ENCODE assay signal across 1 cellular context in the genomic region with DNA sequence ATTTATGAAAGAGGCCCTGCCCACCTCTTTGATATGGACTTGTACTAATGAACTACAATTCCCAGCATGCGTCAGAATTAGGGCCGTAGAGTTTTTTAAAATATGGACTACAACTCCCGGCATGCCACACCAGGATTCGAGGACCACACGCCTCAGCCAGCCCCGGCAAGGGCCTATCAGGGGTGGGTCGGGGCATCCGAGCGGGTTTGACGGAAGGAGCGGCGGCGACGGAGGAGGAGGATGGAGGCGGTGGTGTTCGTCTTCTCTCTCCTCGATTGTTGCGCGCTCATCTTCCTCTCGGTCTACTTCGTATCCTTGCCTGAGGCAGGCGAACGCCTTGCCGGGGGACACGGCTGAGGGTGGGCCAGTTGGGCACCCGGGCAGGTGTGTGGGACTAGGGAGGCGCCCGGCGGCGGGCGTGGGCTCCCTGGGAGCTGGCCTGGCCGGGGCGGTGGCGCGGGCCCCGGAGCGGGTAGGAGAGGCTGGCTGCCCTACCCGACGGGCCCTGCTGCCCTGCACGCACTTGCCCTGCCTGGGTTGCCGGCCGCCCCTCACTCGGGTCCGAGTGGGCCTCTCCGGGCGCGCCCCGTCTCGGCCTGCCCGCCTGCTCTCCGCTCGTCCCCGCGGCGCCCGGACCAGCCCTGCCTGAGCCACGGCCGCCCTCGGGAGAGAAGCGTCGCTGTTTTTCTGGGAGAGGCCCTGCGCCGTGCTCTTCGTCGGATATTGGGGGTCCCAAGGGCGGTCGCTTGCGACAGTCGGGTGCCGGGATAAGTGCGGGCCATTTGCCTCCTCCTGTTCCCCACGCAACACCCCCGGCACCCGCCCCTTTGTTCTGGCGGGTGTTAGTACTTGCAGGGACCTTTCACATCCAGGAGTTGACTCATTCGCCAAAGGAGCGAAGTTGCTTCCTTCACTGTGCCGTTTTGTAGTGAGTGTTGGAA.
TF ChIP-seq lines count a peak whose summit lies in the region.

A gene (plus strand): TSS at position 195 of the 941 bp plus-strand sequence. CDS start 46 bp downstream, at position 241.

TF ChIP-seq in HepG2, 621 proteins besides CTCF, POLR2A, EP300 and RAD21 (continued from another document and continues in another):
- TF ChIP-seq, protein P1, sequence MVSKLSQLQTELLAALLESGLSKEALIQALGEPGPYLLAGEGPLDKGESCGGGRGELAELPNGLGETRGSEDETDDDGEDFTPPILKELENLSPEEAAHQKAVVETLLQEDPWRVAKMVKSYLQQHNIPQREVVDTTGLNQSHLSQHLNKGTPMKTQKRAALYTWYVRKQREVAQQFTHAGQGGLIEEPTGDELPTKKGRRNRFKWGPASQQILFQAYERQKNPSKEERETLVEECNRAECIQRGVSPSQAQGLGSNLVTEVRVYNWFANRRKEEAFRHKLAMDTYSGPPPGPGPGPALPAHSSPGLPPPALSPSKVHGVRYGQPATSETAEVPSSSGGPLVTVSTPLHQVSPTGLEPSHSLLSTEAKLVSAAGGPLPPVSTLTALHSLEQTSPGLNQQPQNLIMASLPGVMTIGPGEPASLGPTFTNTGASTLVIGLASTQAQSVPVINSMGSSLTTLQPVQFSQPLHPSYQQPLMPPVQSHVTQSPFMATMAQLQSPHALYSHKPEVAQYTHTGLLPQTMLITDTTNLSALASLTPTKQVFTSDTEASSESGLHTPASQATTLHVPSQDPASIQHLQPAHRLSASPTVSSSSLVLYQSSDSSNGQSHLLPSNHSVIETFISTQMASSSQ (IDR thresholded peaks at IDR 0.05; ENCODE audit: low read depth) = no peak
- TF ChIP-seq, protein P1 (CRISPR knock-in tag; IDR thresholded peaks at IDR 0.05; ENCODE audit: borderline replicate concordance) = no peak
- TF ChIP-seq MAFF (IDR thresholded peaks at IDR 0.05; ENCODE audit: low read depth, low read length) (no peak), SNAPC2 (CRISPR knock-in tag; IDR thresholded peaks at IDR 0.05) (no peak), ZZZ3 (CRISPR knock-in tag; IDR thresholded peaks at IDR 0.05; ENCODE audit: borderline replicate concordance) (no peak), FOSL1 (CRISPR knock-in tag; IDR thresholded peaks at IDR 0.05; ENCODE audit: borderline replicate concordance) (no peak), ZNF607 (CRISPR knock-in tag; IDR thresholded peaks at IDR 0.05; ENCODE audit: borderline replicate concordance) (0 out of 2 replicates have a peak, but pooled peaks have one; percentile 18), NFE2L1 (CRISPR knock-in tag; IDR thresholded peaks at IDR 0.05; ENCODE audit: borderline replicate concordance) (no peak), NCOR1 (IDR thresholded peaks at IDR 0.05; ENCODE audit: borderline replicate concordance, low read length) (no peak), JUND (CRISPR knock-in tag; IDR thresholded peaks at IDR 0.05) (no peak), TOPORS (CRISPR knock-in tag; IDR thresholded peaks at IDR 0.05) (no peak), ZSCAN30 (CRISPR knock-in tag; IDR thresholded peaks at IDR 0.05) (no peak), ZNF205 (CRISPR knock-in tag; IDR thresholded peaks at IDR 0.05) (no peak), MBD4 (IDR thresholded peaks at IDR 0.05; ENCODE audit: borderline replicate concordance, low read length) (no peak), TAF15 (IDR thresholded peaks at IDR 0.05; ENCODE audit: low read depth, low read length, poor library complexity, severe bottlenecking) (no peak), TGIF2 (CRISPR knock-in tag; IDR thresholded peaks at IDR 0.05) (peak; percentile 46; the same call in 1 of the 2 replicates), HDAC2 (CRISPR knock-in tag; IDR thresholded peaks at IDR 0.05) (no peak), KMT2A (CRISPR knock-in tag; IDR thresholded peaks at IDR 0.05) (peak; percentile 70; the same call in 1 of the 2 replicates), NFE2 (CRISPR knock-in tag; IDR thresholded peaks at IDR 0.05) (no peak), ZNF329 (CRISPR knock-in tag; IDR thresholded peaks at IDR 0.05; ENCODE audit: low read depth) (no peak), KAT8 (CRISPR knock-in tag; IDR thresholded peaks at IDR 0.05) (peak; percentile 57), SYNCRIP (IDR thresholded peaks at IDR 0.05; ENCODE audit: insufficient read depth, low read depth, low read length) (no peak), PAF1 (CRISPR knock-in tag; IDR thresholded peaks at IDR 0.05) (no peak), ZNF496 (CRISPR knock-in tag; IDR thresholded peaks at IDR 0.05; ENCODE audit: insufficient replicate concordance) (no peak), ZNF251 (CRISPR knock-in tag; IDR thresholded peaks at IDR 0.05) (no peak), ZMAT3 (CRISPR knock-in tag; conservative IDR thresholded peaks at IDR 0.05) (no peak; the same call in 1 of the 2 replicates), ZNF790 (CRISPR knock-in tag; IDR thresholded peaks at IDR 0.05; ENCODE audit: borderline replicate concordance) (peak; percentile 57; the same call in 1 of the 2 replicates), ZNF121 (CRISPR knock-in tag; IDR thresholded peaks at IDR 0.05) (no peak), SIX4 (CRISPR knock-in tag; IDR thresholded peaks at IDR 0.05) (no peak), ARNTL (CRISPR knock-in tag; IDR thresholded peaks at IDR 0.05) (no peak; the same call in 1 of the 2 replicates), DPF2 (CRISPR knock-in tag; IDR thresholded peaks at IDR 0.05; ENCODE audit: borderline replicate concordance, low read depth) (no peak), ZNF431 (CRISPR knock-in tag; IDR thresholded peaks at IDR 0.05; ENCODE audit: borderline replicate concordance, low read depth) (no peak), RFX1 (IDR thresholded peaks at IDR 0.05) (no peak), FOSL2 (CRISPR knock-in tag; IDR thresholded peaks at IDR 0.05) (0 out of 2 replicates have a peak, but pooled peaks have one; percentile 45)
- TF ChIP-seq, protein P2, sequence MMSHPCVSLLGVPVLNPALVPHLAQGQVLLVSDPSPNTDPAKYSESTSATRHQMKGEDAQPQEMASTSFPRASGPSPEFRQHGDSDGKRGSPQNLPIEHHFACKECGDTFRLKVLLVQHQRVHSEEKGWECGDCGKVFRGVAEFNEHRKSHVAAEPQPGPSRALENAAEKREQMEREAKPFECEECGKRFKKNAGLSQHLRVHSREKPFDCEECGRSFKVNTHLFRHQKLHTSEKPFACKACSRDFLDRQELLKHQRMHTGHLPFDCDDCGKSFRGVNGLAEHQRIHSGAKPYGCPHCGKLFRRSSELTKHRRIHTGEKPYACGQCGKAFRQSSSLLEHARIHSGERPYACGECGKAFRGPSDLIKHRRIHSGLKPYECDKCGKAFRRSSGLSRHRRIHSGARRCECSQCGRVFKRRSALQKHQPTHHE (CRISPR knock-in tag; IDR thresholded peaks at IDR 0.05; ENCODE audit: borderline replicate concordance) = peak; percentile 54; the same call in 1 of the 2 replicates
- TF ChIP-seq, protein P3, sequence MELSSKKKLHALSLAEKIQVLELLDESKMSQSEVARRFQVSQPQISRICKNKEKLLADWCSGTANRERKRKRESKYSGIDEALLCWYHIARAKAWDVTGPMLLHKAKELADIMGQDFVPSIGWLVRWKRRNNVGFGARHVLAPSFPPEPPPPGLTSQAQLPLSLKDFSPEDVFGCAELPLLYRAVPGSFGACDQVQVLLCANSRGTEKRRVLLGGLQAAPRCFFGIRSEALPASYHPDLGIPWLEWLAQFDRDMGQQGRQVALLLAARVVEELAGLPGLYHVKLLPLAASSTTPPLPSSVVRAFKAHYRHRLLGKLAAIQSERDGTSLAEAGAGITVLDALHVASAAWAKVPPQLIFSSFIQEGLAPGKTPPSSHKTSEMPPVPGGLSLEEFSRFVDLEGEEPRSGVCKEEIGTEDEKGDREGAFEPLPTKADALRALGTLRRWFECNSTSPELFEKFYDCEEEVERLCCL (CRISPR knock-in tag; IDR thresholded peaks at IDR 0.05; ENCODE audit: borderline replicate concordance) = no peak
- TF ChIP-seq, protein P4, sequence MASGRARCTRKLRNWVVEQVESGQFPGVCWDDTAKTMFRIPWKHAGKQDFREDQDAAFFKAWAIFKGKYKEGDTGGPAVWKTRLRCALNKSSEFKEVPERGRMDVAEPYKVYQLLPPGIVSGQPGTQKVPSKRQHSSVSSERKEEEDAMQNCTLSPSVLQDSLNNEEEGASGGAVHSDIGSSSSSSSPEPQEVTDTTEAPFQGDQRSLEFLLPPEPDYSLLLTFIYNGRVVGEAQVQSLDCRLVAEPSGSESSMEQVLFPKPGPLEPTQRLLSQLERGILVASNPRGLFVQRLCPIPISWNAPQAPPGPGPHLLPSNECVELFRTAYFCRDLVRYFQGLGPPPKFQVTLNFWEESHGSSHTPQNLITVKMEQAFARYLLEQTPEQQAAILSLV (CRISPR knock-in tag; IDR thresholded peaks at IDR 0.05; ENCODE audit: borderline replicate concordance) = no peak
- TF ChIP-seq, protein P5, sequence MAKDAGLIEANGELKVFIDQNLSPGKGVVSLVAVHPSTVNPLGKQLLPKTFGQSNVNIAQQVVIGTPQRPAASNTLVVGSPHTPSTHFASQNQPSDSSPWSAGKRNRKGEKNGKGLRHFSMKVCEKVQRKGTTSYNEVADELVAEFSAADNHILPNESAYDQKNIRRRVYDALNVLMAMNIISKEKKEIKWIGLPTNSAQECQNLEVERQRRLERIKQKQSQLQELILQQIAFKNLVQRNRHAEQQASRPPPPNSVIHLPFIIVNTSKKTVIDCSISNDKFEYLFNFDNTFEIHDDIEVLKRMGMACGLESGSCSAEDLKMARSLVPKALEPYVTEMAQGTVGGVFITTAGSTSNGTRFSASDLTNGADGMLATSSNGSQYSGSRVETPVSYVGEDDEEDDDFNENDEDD (CRISPR knock-in tag; IDR thresholded peaks at IDR 0.05; ENCODE audit: borderline replicate concordance) = peak; percentile 52; the same call in 1 of the 2 replicates
- TF ChIP-seq, protein P6, sequence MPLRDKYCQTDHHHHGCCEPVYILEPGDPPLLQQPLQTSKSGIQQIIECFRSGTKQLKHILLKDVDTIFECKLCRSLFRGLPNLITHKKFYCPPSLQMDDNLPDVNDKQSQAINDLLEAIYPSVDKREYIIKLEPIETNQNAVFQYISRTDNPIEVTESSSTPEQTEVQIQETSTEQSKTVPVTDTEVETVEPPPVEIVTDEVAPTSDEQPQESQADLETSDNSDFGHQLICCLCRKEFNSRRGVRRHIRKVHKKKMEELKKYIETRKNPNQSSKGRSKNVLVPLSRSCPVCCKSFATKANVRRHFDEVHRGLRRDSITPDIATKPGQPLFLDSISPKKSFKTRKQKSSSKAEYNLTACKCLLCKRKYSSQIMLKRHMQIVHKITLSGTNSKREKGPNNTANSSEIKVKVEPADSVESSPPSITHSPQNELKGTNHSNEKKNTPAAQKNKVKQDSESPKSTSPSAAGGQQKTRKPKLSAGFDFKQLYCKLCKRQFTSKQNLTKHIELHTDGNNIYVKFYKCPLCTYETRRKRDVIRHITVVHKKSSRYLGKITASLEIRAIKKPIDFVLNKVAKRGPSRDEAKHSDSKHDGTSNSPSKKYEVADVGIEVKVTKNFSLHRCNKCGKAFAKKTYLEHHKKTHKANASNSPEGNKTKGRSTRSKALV (CRISPR knock-in tag; IDR thresholded peaks at IDR 0.05) = no peak
- TF ChIP-seq, protein P7, sequence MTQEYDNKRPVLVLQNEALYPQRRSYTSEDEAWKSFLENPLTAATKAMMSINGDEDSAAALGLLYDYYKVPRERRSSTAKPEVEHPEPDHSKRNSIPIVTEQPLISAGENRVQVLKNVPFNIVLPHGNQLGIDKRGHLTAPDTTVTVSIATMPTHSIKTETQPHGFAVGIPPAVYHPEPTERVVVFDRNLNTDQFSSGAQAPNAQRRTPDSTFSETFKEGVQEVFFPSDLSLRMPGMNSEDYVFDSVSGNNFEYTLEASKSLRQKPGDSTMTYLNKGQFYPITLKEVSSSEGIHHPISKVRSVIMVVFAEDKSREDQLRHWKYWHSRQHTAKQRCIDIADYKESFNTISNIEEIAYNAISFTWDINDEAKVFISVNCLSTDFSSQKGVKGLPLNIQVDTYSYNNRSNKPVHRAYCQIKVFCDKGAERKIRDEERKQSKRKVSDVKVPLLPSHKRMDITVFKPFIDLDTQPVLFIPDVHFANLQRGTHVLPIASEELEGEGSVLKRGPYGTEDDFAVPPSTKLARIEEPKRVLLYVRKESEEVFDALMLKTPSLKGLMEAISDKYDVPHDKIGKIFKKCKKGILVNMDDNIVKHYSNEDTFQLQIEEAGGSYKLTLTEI (CRISPR knock-in tag; conservative IDR thresholded peaks at IDR 0.05) = no peak
- TF ChIP-seq, protein P8, sequence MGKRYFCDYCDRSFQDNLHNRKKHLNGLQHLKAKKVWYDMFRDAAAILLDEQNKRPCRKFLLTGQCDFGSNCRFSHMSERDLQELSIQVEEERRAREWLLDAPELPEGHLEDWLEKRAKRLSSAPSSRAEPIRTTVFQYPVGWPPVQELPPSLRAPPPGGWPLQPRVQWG (CRISPR knock-in tag; IDR thresholded peaks at IDR 0.05; ENCODE audit: borderline replicate concordance, low read depth) = no peak
- TF ChIP-seq, protein P9, sequence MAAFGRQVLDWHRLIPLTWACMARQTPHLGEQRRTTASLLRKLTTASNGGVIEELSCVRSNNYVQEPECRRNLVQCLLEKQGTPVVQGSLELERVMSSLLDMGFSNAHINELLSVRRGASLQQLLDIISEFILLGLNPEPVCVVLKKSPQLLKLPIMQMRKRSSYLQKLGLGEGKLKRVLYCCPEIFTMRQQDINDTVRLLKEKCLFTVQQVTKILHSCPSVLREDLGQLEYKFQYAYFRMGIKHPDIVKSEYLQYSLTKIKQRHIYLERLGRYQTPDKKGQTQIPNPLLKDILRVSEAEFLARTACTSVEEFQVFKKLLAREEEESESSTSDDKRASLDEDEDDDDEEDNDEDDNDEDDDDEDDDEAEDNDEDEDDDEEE (CRISPR knock-in tag; IDR thresholded peaks at IDR 0.05) = peak; percentile 87; the same call in 1 of the 2 replicates
- TF ChIP-seq, protein P10, sequence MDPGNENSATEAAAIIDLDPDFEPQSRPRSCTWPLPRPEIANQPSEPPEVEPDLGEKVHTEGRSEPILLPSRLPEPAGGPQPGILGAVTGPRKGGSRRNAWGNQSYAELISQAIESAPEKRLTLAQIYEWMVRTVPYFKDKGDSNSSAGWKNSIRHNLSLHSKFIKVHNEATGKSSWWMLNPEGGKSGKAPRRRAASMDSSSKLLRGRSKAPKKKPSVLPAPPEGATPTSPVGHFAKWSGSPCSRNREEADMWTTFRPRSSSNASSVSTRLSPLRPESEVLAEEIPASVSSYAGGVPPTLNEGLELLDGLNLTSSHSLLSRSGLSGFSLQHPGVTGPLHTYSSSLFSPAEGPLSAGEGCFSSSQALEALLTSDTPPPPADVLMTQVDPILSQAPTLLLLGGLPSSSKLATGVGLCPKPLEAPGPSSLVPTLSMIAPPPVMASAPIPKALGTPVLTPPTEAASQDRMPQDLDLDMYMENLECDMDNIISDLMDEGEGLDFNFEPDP (CRISPR knock-in tag; conservative IDR thresholded peaks at IDR 0.05) = no peak
- TF ChIP-seq, protein P11, sequence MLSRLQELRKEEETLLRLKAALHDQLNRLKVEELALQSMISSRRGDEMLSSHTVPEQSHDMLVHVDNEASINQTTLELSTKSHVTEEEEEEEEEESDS (CRISPR knock-in tag; IDR thresholded peaks at IDR 0.05; ENCODE audit: borderline replicate concordance) = no peak
